Comparison of ENCODE assay signal across 8 cellular contexts in genomic region chr4:175947117-175947722, GRCh38.
DNase-seq lines count a peak whose midpoint lies in the region; ATAC-seq and TF ChIP-seq lines count a peak whose summit lies in the region.

No MANE protein-coding gene starts in this region.

- H3K4me1 Mint-ChIP-seq in dendritic cell treated with granulocyte-macrophage colony-stimulating factor and Interleukin-4, amounts not matched to agents 40 ng/mL and 50 ng/mL, for 4 days (ENCODE audit: low read depth), result peaks cover 7% of the 10 kb centered on the region

- no peaks in the 10 kb centered on the region for H3K36me3 ChIP-seq in left ventricle myocardium inferior
- no peaks in the 10 kb centered on the region for H3K36me3 ChIP-seq in prostate gland

- intact Hi-C loops in left ventricle myocardium inferior (cut with micrococcal nuclease) (no loop called here), left cardiac atrium (cut with DNase I) (loop anchor here in 1 of 2 donors (2.0 kb wide), 1 partner anchor 394 kb away; no protein-coding TSS in a partner anchor), prostate gland (cut with DNase I) (loop anchor here (10.0 kb wide), 1 partner anchor 388 kb away; no protein-coding TSS in a partner anchor)
- intact Hi-C loops in dendritic cell treated with granulocyte-macrophage colony-stimulating factor and Interleukin-4, amounts not matched to agents 40 ng/mL and 50 ng/mL, for 4 days (cut with micrococcal nuclease), result loop anchor here (2.0 to 10.0 kb wide), 5 partner anchors 108 to 394 kb away; no protein-coding TSS in a partner anchor

- H3K4me3 Mint-ChIP-seq in dendritic cell treated with granulocyte-macrophage colony-stimulating factor and Interleukin-4, amounts not matched to agents 40 ng/mL and 50 ng/mL, for 4 days, result peak overlapping the region; percentile 58

- DNase-seq in left ventricle myocardium inferior (no peak), left cardiac atrium (no peak), NCI-H460 (ENCODE audit: extremely low read depth, low read depth) (peak; percentile 9), prostate gland (ENCODE audit: low spot score) (no peak), iPS-NIHi11 (ENCODE audit: low spot score) (no peak), NCI-H2029 treated with DMSO at 0.1 percent for 48 hours (lab: John Stamatoyannopoulos, UW) (no peak)

- ATAC-seq in left cardiac atrium (no peak), HG03139 (IDR thresholded peaks at IDR 0.05; ENCODE audit: unreplicated experiment) (no peak)

- H3K27me3 ChIP-seq in left ventricle myocardium inferior (ENCODE audit: low read depth), result no peaks in the 10 kb centered on the region
- no peaks in the 10 kb centered on the region for H3K27me3 ChIP-seq in prostate gland (replicated peaks; ENCODE audit: insufficient read depth)

- peak overlapping the region; percentile 5 for H3K27ac ChIP-seq in left ventricle myocardium inferior (replicated peaks)
- no peak overlapping the region for H3K27ac ChIP-seq in prostate gland

- H3K27me3 Mint-ChIP-seq in dendritic cell treated with granulocyte-macrophage colony-stimulating factor and Interleukin-4, amounts not matched to agents 40 ng/mL and 50 ng/mL, for 4 days, result no peaks in the 10 kb centered on the region

- peak overlapping the region; percentile 61 for H3K27ac Mint-ChIP-seq in dendritic cell treated with granulocyte-macrophage colony-stimulating factor and Interleukin-4, amounts not matched to agents 40 ng/mL and 50 ng/mL, for 4 days

- H3K9me3 Mint-ChIP-seq in dendritic cell treated with granulocyte-macrophage colony-stimulating factor and Interleukin-4, amounts not matched to agents 40 ng/mL and 50 ng/mL, for 4 days, result no peaks in the 10 kb centered on the region

- H3K9me3 ChIP-seq in left ventricle myocardium inferior (replicated peaks) (no peaks in the 10 kb centered on the region), prostate gland (no peaks in the 10 kb centered on the region)

- peak overlapping the region; percentile 33 for H3K4me3 ChIP-seq in left ventricle myocardium inferior
- H3K4me3 ChIP-seq in prostate gland, result no peak overlapping the region

- H3K4me1 ChIP-seq in left ventricle myocardium inferior (no peaks in the 10 kb centered on the region), prostate gland (replicated peaks) (no peaks in the 10 kb centered on the region)

- 8% methylated on average over 4 of the region's 4 CpGs for WGBS in prostate gland

- TF ChIP-seq POLR2A in prostate gland (IDR thresholded peaks at IDR 0.05), result no peak

- TF ChIP-seq CTCF in left ventricle myocardium inferior (IDR thresholded peaks at IDR 0.05; ENCODE audit: borderline replicate concordance), result peak; percentile 75
- TF ChIP-seq CTCF in prostate gland (IDR thresholded peaks at IDR 0.05), result peak in 3 of 4 experiments; percentile 39 to 46 (median 43)

- H3K36me3 Mint-ChIP-seq in dendritic cell treated with granulocyte-macrophage colony-stimulating factor and Interleukin-4, amounts not matched to agents 40 ng/mL and 50 ng/mL, for 4 days (ENCODE audit: low read depth), result no peaks in the 10 kb centered on the region
